13 cellular contexts compared by ENCODE assay signal in genomic region chr20:49794336-49795124, GRCh38. TPM values are rescaled to one million over a fixed set of nuclear protein-coding genes. Genes with fewer than 3 reads are reported as not detected.
DNase-seq lines count a peak whose midpoint lies in the region; ATAC-seq, FAIRE-seq and TF ChIP-seq lines count a peak whose summit lies in the region.
"Had no signal": no experiment of that assay in that cellular context is flagged by ENCODE, and none has a peak within 500 bp of the region (broad histone marks: within the 10 kb centered on the region; RNA-seq: fewer than 3 reads in every experiment).

No MANE protein-coding gene starts in this region.

- TF ChIP-seq POLR2A in endothelial cell of umbilical vein (IDR thresholded peaks at IDR 0.05; ENCODE audit: low read depth, low read length), result no peak

- H3K4me1 ChIP-seq in GM23248 (ENCODE audit: insufficient read depth) (no peaks in the 10 kb centered on the region), endothelial cell of umbilical vein (ENCODE audit: control insufficient read depth, extremely low read depth, insufficient read depth, low read length) (peaks cover 15% of the 10 kb centered on the region)

- H3K9me3 ChIP-seq in GM23248 (ENCODE audit: low read depth), result no peaks in the 10 kb centered on the region
- no peaks in the 10 kb centered on the region for H3K9me3 ChIP-seq in endothelial cell of umbilical vein (replicated peaks; ENCODE audit: control insufficient read depth, insufficient read depth, low read length)

- no peak overlapping the region for H3K4me3 ChIP-seq in GM23248
- no peak overlapping the region for H3K4me3 ChIP-seq in endothelial cell of umbilical vein (replicated peaks in 1 of 3; ENCODE audit: insufficient read depth in 1 of 3, low read depth in 1 of 3, low read length in 3 of 3)
- H3K4me3 ChIP-seq: dorsolateral prefrontal cortex had no signal

- H3K4me2 ChIP-seq in GM23248 (ENCODE audit: unreplicated experiment) (no peak overlapping the region), endothelial cell of umbilical vein (ENCODE audit: insufficient read depth, low read length) (no peak overlapping the region)

- H3K79me2 ChIP-seq in GM23248 (ENCODE audit: insufficient read depth) (no peaks in the 10 kb centered on the region), endothelial cell of umbilical vein (ENCODE audit: control insufficient read depth, insufficient read depth, low read length) (no peaks in the 10 kb centered on the region)

- intact Hi-C loops in endothelial cell of umbilical vein (cut with micrococcal nuclease), result no loop called here
- intact Hi-C loops in posterior vena cava (cut with DNase I), result no loop called here

- H3K9me2 ChIP-seq in GM23248 (ENCODE audit: insufficient read depth), result no peaks in the 10 kb centered on the region

- no peaks in the 10 kb centered on the region for H4K20me1 ChIP-seq in GM23248 (ENCODE audit: insufficient read depth)
- no peaks in the 10 kb centered on the region for H4K20me1 ChIP-seq in endothelial cell of umbilical vein (replicated peaks; ENCODE audit: control insufficient read depth, extremely low read depth, insufficient read depth, low read length)

- no peak overlapping the region for H3K27ac ChIP-seq in GM23248
- no peak overlapping the region for H3K27ac ChIP-seq in endothelial cell of umbilical vein (ENCODE audit: insufficient read depth, low read depth, low read length)
- H3K27ac ChIP-seq: dorsolateral prefrontal cortex had no signal

- H3K9me1 ChIP-seq in endothelial cell of umbilical vein (replicated peaks; ENCODE audit: control insufficient read depth, extremely low read depth, insufficient read depth, low read length), result no peaks in the 10 kb centered on the region

- CTCF ChIA-PET in endothelial cell of umbilical vein (lab: Charles Lee), result interaction anchor here (1.2 kb wide), 1 partner anchor 19 kb away, joined by 6 read pairs; no protein-coding TSS in a partner anchor

- POLR2A ChIA-PET in endothelial cell of umbilical vein (lab: Charles Lee), result no interaction called here

- H3K27me3 ChIP-seq in GM23248 (replicated peaks; ENCODE audit: insufficient read depth) (no peaks in the 10 kb centered on the region), endothelial cell of umbilical vein (ENCODE audit: control insufficient read depth in 2 of 2, insufficient read depth in 2 of 2, low read length in 2 of 2) (no peaks in the 10 kb centered on the region)
- H3K27me3 ChIP-seq: dorsolateral prefrontal cortex had no signal

- ATAC-seq in HG03159 (IDR thresholded peaks at IDR 0.05; ENCODE audit: unreplicated experiment), result no peak
- no peak for ATAC-seq in GM19035 (IDR thresholded peaks at IDR 0.05; ENCODE audit: unreplicated experiment)

- no peak overlapping the region for H3K9ac ChIP-seq in GM23248
- H3K9ac ChIP-seq in endothelial cell of umbilical vein (replicated peaks; ENCODE audit: extremely low read depth, insufficient read depth, low read length), result no peak overlapping the region

- H2AFZ ChIP-seq in GM23248, result no peak overlapping the region
- H2AFZ ChIP-seq in endothelial cell of umbilical vein (ENCODE audit: low read depth, low read length), result no peak overlapping the region

- WGBS in GM23248 (ENCODE audit: low coverage in 1 of 2, low lambda C conversion rate in 2 of 2, missing lambda C conversion rate in 2 of 2), 2 experiments, result 80 to 82% methylated on average over 10 of the region's 10 CpGs

- in situ Hi-C loops in GM23248 (cut with MboI), result no loop called here

- dilution Hi-C loops in endothelial cell of umbilical vein (cut with MboI; ENCODE audit: extremely low pct_ligation_motif_present, low sequenced_read_pairs), result no loop called here

- peak; percentile 37 for FAIRE-seq in endothelial cell of umbilical vein (lab: Jason Lieb, UNC)

- no TSS peak for BruUV-seq in endothelial cell of umbilical vein (replicated peaks; lab: Mats Ljungman, UMichigan)

- TF ChIP-seq CTCF in endothelial cell of umbilical vein (IDR thresholded peaks at IDR 0.05; ENCODE audit: extremely low read depth in 1 of 2, insufficient read depth in 1 of 2, low read depth in 1 of 2, low read length in 2 of 2), result no peak

- H3F3A ChIP-seq in GM23248 (ENCODE audit: insufficient read depth), result no peaks in the 10 kb centered on the region

- H3K36me3 ChIP-seq in GM23248 (ENCODE audit: low read depth) (no peaks in the 10 kb centered on the region), endothelial cell of umbilical vein (ENCODE audit: control insufficient read depth in 2 of 2, extremely low read depth in 1 of 2, insufficient read depth in 2 of 2, low read length in 2 of 2) (no peaks in the 10 kb centered on the region)

- DNase-seq in GM23248 (peak; percentile 25), RPMI7951 (ENCODE audit: low read depth) (peak; percentile 40), endothelial cell of umbilical vein (ENCODE audit: low read depth, low spot score) (no peak), posterior vena cava (ENCODE audit: low spot score) (peak; percentile 71), NCI-H1092 treated with DMSO at 0.1 percent for 48 hours (lab: John Stamatoyannopoulos, UW) (no peak), NCI-H2029 (lab: John Stamatoyannopoulos, UW) (no peak)
- DNase-seq: activated CD4-positive, alpha-beta T cell treated with anti-CD3 and anti-CD28 coated beads for 4 hours; activated naive CD4-positive, alpha-beta T cell treated with anti-CD3 and anti-CD28 coated beads, Interleukin-2, amount 10 ng/mL, durations not matched to agents 7 days and 5 days; dorsolateral prefrontal cortex; NCI-H2227 treated with DMSO at 0.1 percent for 48 hours; SHP77 treated with DMSO at 0.1 percent for 48 hours had no signal

TF ChIP-seq in endothelial cell of umbilical vein, 7 proteins besides CTCF, POLR2A, EP300 and RAD21:
- TF ChIP-seq EZH2 (IDR thresholded peaks at IDR 0.05; ENCODE audit: borderline replicate concordance, low read depth, low read length, severe bottlenecking) (no peak), POLR2AphosphoS5 (IDR thresholded peaks at IDR 0.05; ENCODE audit: insufficient read depth, low read depth, low read length) (no peak), JUN (IDR thresholded peaks at IDR 0.05; ENCODE audit: borderline replicate concordance, insufficient read depth, insufficient read length, low read depth) (no peak)
- TF ChIP-seq, protein P1, sequence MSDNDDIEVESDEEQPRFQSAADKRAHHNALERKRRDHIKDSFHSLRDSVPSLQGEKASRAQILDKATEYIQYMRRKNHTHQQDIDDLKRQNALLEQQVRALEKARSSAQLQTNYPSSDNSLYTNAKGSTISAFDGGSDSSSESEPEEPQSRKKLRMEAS (IDR thresholded peaks at IDR 0.05; ENCODE audit: insufficient read depth, insufficient read length), result no peak

RNA-seq across cellular contexts. Expression of gene SLC9A8, which starts 18.1 kb away (rescaled TPM):
- 5.0 and 6.3 TPM in 2 replicates for total RNA-seq in GM23248 (2014; rRNA removed; shearing (Covaris generic))
- polyA plus RNA-seq in GM23248 (2016; fragmentation: Nextera tagmentation; extraction: Ambion mirVana) (3.2 and 4.2 TPM in 2 replicates), endothelial cell of umbilical vein (4.4 and 5.1 TPM in 2 replicates)
- total RNA-seq in RPMI7951 (2014; rRNA removed; shearing (Covaris generic)), result 6.2 and 6.6 TPM in 2 replicates
- total RNA-seq in endothelial cell of umbilical vein (11.2 and 14.4 TPM in 2 replicates), posterior vena cava (10 to 100 TPM; 10.4 to 11.8 TPM)
- 2.8 and 3.1 TPM in 2 replicates for polyA plus RNA-seq in endothelial cell of umbilical vein (2011; cell fraction: cytosol; rRNA removed)
- polyA plus RNA-seq in endothelial cell of umbilical vein (2011; cell fraction: nucleus; rRNA removed), result 16.8 and 17.5 TPM in 2 replicates
- polyA plus RNA-seq in endothelial cell of umbilical vein (2012), result 5.2 and 5.7 TPM in 2 replicates
- polyA minus RNA-seq in endothelial cell of umbilical vein, result 23.1 and 34.5 TPM in 2 replicates
- polyA minus RNA-seq in endothelial cell of umbilical vein (2011; cell fraction: cytosol; rRNA and poly(A)+ RNA removed), result 2.8 TPM
- 33.2 and 42.9 TPM in 2 replicates for polyA minus RNA-seq in endothelial cell of umbilical vein (2011; cell fraction: nucleus; rRNA and poly(A)+ RNA removed)

Comparison
In these comparisons a context has a peak if more than half of its experiments do, and no peak if none do; other contexts are left out.
1. DNase-seq: peak in GM23248 (single experiment), RPMI7951 (single experiment) and posterior vena cava (single experiment); none in endothelial cell of umbilical vein (single experiment), NCI-H1092 treated with DMSO at 0.1 percent for 48 hours (single experiment) and NCI-H2029 (single experiment).